Comparison of ENCODE assay signal across 19 cellular contexts in the genomic region with DNA sequence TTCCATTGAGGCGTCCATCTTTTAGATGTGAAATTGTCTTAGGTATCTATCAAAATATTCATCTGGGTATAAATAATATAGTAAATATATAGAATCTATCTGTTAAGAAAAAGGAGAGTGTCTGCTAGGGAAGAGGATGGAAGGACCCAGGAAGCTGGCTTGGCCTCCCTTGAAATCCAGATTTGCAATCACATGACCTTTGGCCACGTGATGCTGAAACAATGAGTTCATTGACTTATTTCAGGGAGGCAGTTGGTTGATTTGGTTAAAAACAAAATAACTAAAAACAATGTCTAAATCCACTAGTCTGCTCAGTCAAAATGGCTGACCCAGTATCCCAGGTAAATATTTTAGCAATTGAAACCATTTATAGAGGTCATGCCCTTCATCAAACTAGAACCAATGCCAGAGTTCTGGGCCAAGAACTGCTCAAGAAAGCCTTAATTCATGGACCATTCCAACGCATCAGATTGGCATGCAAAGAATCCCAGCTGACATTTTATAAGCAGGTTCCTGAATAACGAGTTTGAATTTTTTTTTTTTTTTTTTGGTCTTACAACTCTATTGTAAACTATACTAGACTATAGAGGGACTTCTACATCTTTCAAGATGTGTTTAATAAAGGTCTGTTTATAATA.
A peak's percentile ranks its signal among the peaks of the same experiment; 100 is the strongest.
DNase-seq lines count a peak whose midpoint lies in the region; ATAC-seq, FAIRE-seq and TF ChIP-seq lines count a peak whose summit lies in the region.
"Had no signal": no experiment of that assay in that cellular context is flagged by ENCODE, and none has a peak within 500 bp of the region (broad histone marks: within the 10 kb centered on the region; RNA-seq: fewer than 3 reads in every experiment).

No MANE protein-coding gene starts in this region.

- DNase-seq in HFFc6 (peak; percentile 12), SK-N-SH (no peak), fibroblast of lung (ENCODE audit: low read depth in 2 of 2) (peak; percentile 25 to 72), urothelium cell line (ENCODE audit: low spot score) (peak; percentile 20), endodermal cell (no peak)
- DNase-seq in activated CD4-positive, alpha-beta T cell treated with anti-CD3 and anti-CD28 coated beads for 48 hours, result no peak
- DNase-seq in activated CD8-positive, alpha-beta T cell treated with anti-CD3 and anti-CD28 coated beads, Interleukin-2, amount 10 ng/mL, durations not matched to agents 7 days and 5 days, result no peak
- DNase-seq: activated effector memory CD4-positive, alpha-beta T cell treated with Interleukin-2 at 50 U/mL for 16 hours; CD8-positive, alpha-beta T cell; NCI-H1417 treated with DMSO at 0.1 percent for 48 hours; NCI-H446; stimulated activated CD4-positive, alpha-beta T cell treated with anti-CD3 and anti-CD28 coated beads, Interleukin-4, amount 100 ng/mL, for 4 hours; transverse colon had no signal

- H3K4me2 ChIP-seq in SK-N-SH (no peak overlapping the region), fibroblast of lung (ENCODE audit: extremely low read depth, insufficient read depth, low read length) (no peak overlapping the region)

- H3K36me3 Mint-ChIP-seq in HFFc6 (ENCODE audit: low read depth) (peaks cover 9% of the 10 kb centered on the region), endodermal cell (ENCODE audit: low read depth) (peaks cover 13% of the 10 kb centered on the region)
- H3K36me3 Mint-ChIP-seq in activated CD8-positive, alpha-beta T cell treated with anti-CD3 and anti-CD28 coated beads, Interleukin-2, amount 10 ng/mL, durations not matched to agents 7 days and 5 days (ENCODE audit: low read depth), result no peaks in the 10 kb centered on the region
- H3K36me3 Mint-ChIP-seq: CD8-positive, alpha-beta T cell; stimulated activated effector memory CD8-positive, alpha-beta T cell treated with anti-CD3 and anti-CD28 coated beads, Interleukin-12 subunit alpha, Interleukin-12 subunit beta, amount 100 ng/mL, for 72 hours had no signal

- FAIRE-seq in urothelium cell line (lab: Jason Lieb, UNC), result no peak

- H3K79me2 ChIP-seq in SK-N-SH (ENCODE audit: insufficient read depth) (no peaks in the 10 kb centered on the region), fibroblast of lung (ENCODE audit: control insufficient read depth, insufficient read depth, low read length) (no peaks in the 10 kb centered on the region)

- H3F3A ChIP-seq in SK-N-SH (replicated peaks; ENCODE audit: insufficient read depth), result peaks cover 22% of the 10 kb centered on the region

- H3K4me3 ChIP-seq in SK-N-SH (ENCODE audit: low read depth in 2 of 2, low read length in 1 of 2) (no peak overlapping the region), fibroblast of lung (replicated peaks in 1 of 4; ENCODE audit: control extremely low read depth in 1 of 4, insufficient read depth in 1 of 4, low read depth in 3 of 4, low read length in 4 of 4) (no peak overlapping the region), endodermal cell (ENCODE audit: low read length) (no peak overlapping the region)
- H3K4me3 ChIP-seq: breast epithelium, lung, transverse colon had no signal

- H3K27ac Mint-ChIP-seq in HFFc6, result no peak overlapping the region
- no peak overlapping the region for H3K27ac Mint-ChIP-seq in endodermal cell
- H3K27ac Mint-ChIP-seq in activated CD8-positive, alpha-beta T cell treated with anti-CD3 and anti-CD28 coated beads, Interleukin-2, amount 10 ng/mL, durations not matched to agents 7 days and 5 days, result no peak overlapping the region
- H3K27ac Mint-ChIP-seq: CD8-positive, alpha-beta T cell; IgD-negative memory B cell; stimulated activated effector memory CD8-positive, alpha-beta T cell treated with anti-CD3 and anti-CD28 coated beads, Interleukin-12 subunit alpha, Interleukin-12 subunit beta, amount 100 ng/mL, for 72 hours had no signal

- H3K9me3 Mint-ChIP-seq in HFFc6, result no peaks in the 10 kb centered on the region
- peaks cover 61% of the 10 kb centered on the region for H3K9me3 Mint-ChIP-seq in endodermal cell
- no peaks in the 10 kb centered on the region for H3K9me3 Mint-ChIP-seq in activated CD8-positive, alpha-beta T cell treated with anti-CD3 and anti-CD28 coated beads, Interleukin-2, amount 10 ng/mL, durations not matched to agents 7 days and 5 days (ENCODE audit: insufficient read depth)
- H3K9me3 Mint-ChIP-seq: CD8-positive, alpha-beta T cell had no signal

- H2AFZ ChIP-seq in SK-N-SH (ENCODE audit: low read depth), result no peak overlapping the region
- H2AFZ ChIP-seq in fibroblast of lung (ENCODE audit: low read length), result no peak overlapping the region

- CTCF ChIA-PET in SK-N-SH (lab: Yijun Ruan, JAX), result no interaction called here
- CTCF ChIA-PET in activated CD8-positive, alpha-beta T cell treated with anti-CD3 and anti-CD28 coated beads, Interleukin-2, amount 10 ng/mL, durations not matched to agents 7 days and 5 days (lab: Charles Lee), result no interaction called here

- WGBS in SK-N-SH (ENCODE audit: low lambda C conversion rate), result 37% methylated on average over 4 of the region's 4 CpGs
- 97 to 100% methylated on average over 1 to 2 of the region's 4 CpGs for WGBS in endodermal cell (ENCODE audit: insufficient coverage in 1 of 2, insufficient read length in 1 of 2), 2 experiments

- H3K9me3 ChIP-seq in SK-N-SH (no peaks in the 10 kb centered on the region), fibroblast of lung (ENCODE audit: control insufficient read depth, insufficient read depth, low read depth, low read length) (no peaks in the 10 kb centered on the region), endodermal cell (ENCODE audit: control insufficient read depth, low read length) (no peaks in the 10 kb centered on the region)
- H3K9me3 ChIP-seq: breast epithelium, transverse colon had no signal

- no peaks in the 10 kb centered on the region for H3K9me2 ChIP-seq in SK-N-SH

- POLR2A ChIA-PET in SK-N-SH (lab: Yijun Ruan, JAX), result no interaction called here
- POLR2A ChIA-PET in activated CD8-positive, alpha-beta T cell treated with anti-CD3 and anti-CD28 coated beads, Interleukin-2, amount 10 ng/mL, durations not matched to agents 7 days and 5 days (lab: Charles Lee), result no interaction called here

- no peak for ATAC-seq in activated CD8-positive, alpha-beta T cell treated with anti-CD3 and anti-CD28 coated beads, Interleukin-2, amount 10 ng/mL, durations not matched to agents 7 days and 5 days
- ATAC-seq: CD8-positive, alpha-beta T cell; stimulated activated effector memory CD8-positive, alpha-beta T cell treated with anti-CD3 and anti-CD28 coated beads, Interleukin-12 subunit alpha, Interleukin-12 subunit beta, amount 100 ng/mL, for 72 hours had no signal

- H3K9ac ChIP-seq in SK-N-SH, result no peak overlapping the region
- no peak overlapping the region for H3K9ac ChIP-seq in fibroblast of lung (ENCODE audit: insufficient read depth, low read length)
- no peak overlapping the region for H3K9ac ChIP-seq in endodermal cell (ENCODE audit: extremely low read depth, low read length, poor library complexity, severe bottlenecking)

- H3K4me1 Mint-ChIP-seq in HFFc6 (ENCODE audit: low read depth) (peaks cover 43% of the 10 kb centered on the region), endodermal cell (no peaks in the 10 kb centered on the region)
- H3K4me1 Mint-ChIP-seq in activated CD8-positive, alpha-beta T cell treated with anti-CD3 and anti-CD28 coated beads, Interleukin-2, amount 10 ng/mL, durations not matched to agents 7 days and 5 days (ENCODE audit: low read depth), result no peaks in the 10 kb centered on the region
- H3K4me1 Mint-ChIP-seq: IgD-negative memory B cell; neural crest cell; stimulated activated effector memory CD8-positive, alpha-beta T cell treated with anti-CD3 and anti-CD28 coated beads, Interleukin-12 subunit alpha, Interleukin-12 subunit beta, amount 100 ng/mL, for 72 hours had no signal

- H3K27ac ChIP-seq in SK-N-SH (ENCODE audit: low read depth in 2 of 2, low read length in 1 of 2) (no peak overlapping the region), fibroblast of lung (ENCODE audit: insufficient read depth, low read length) (no peak overlapping the region), endodermal cell (ENCODE audit: low read depth, low read length) (no peak overlapping the region)
- H3K27ac ChIP-seq: transverse colon, VCaP had no signal

- TF ChIP-seq EP300 in SK-N-SH (IDR thresholded peaks at IDR 0.05; ENCODE audit: borderline replicate concordance in 1 of 2, low read depth in 1 of 2, low read length in 1 of 2), result no peak; a peak in 1 of 4 replicates

- H3K27me3 Mint-ChIP-seq in HFFc6 (ENCODE audit: insufficient read depth) (no peaks in the 10 kb centered on the region), endodermal cell (ENCODE audit: insufficient read depth) (peaks cover 3% of the 10 kb centered on the region)
- no peaks in the 10 kb centered on the region for H3K27me3 Mint-ChIP-seq in activated CD8-positive, alpha-beta T cell treated with anti-CD3 and anti-CD28 coated beads, Interleukin-2, amount 10 ng/mL, durations not matched to agents 7 days and 5 days (ENCODE audit: low read depth)
- H3K27me3 Mint-ChIP-seq: IgD-negative memory B cell had no signal

- H3K4me3 Mint-ChIP-seq in HFFc6 (no peak overlapping the region), endodermal cell (no peak overlapping the region)
- H3K4me3 Mint-ChIP-seq in activated CD8-positive, alpha-beta T cell treated with anti-CD3 and anti-CD28 coated beads, Interleukin-2, amount 10 ng/mL, durations not matched to agents 7 days and 5 days, result no peak overlapping the region
- H3K4me3 Mint-ChIP-seq: CD8-positive, alpha-beta T cell; IgD-negative memory B cell; neural crest cell; stimulated activated effector memory CD8-positive, alpha-beta T cell treated with anti-CD3 and anti-CD28 coated beads, Interleukin-12 subunit alpha, Interleukin-12 subunit beta, amount 100 ng/mL, for 72 hours had no signal

- H4K20me1 ChIP-seq in SK-N-SH (ENCODE audit: insufficient read depth) (no peaks in the 10 kb centered on the region), fibroblast of lung (ENCODE audit: control insufficient read depth, extremely low read depth, insufficient read depth, low read length) (no peaks in the 10 kb centered on the region)

- H3K27me3 ChIP-seq in SK-N-SH (ENCODE audit: insufficient read depth) (no peaks in the 10 kb centered on the region; the same call in 1 of the 2 replicates), fibroblast of lung (ENCODE audit: control insufficient read depth, insufficient read depth, low read length) (no peaks in the 10 kb centered on the region), endodermal cell (ENCODE audit: control insufficient read depth, insufficient read depth, low read length, poor library complexity, severe bottlenecking) (no peaks in the 10 kb centered on the region)
- H3K27me3 ChIP-seq: transverse colon had no signal

- H3K36me3 ChIP-seq in SK-N-SH (replicated peaks in 1 of 2; ENCODE audit: control insufficient read depth in 1 of 2, insufficient read depth in 2 of 2, low read length in 1 of 2) (no peaks in the 10 kb centered on the region), fibroblast of lung (ENCODE audit: control insufficient read depth, insufficient read depth, low read length) (no peaks in the 10 kb centered on the region), endodermal cell (ENCODE audit: control insufficient read depth, insufficient read depth, low read length) (no peaks in the 10 kb centered on the region)
- H3K36me3 ChIP-seq: breast epithelium, transverse colon had no signal

- no peak for TF ChIP-seq CTCF in HFFc6 (IDR thresholded peaks at IDR 0.05)
- TF ChIP-seq CTCF in SK-N-SH (IDR thresholded peaks at IDR 0.05), result no peak
- no peak for TF ChIP-seq CTCF in fibroblast of lung (conservative IDR thresholded peaks at IDR 0.05 in 1 of 2, IDR thresholded peaks at IDR 0.05 in 1 of 2; ENCODE audit: low read depth in 1 of 2, low read length in 2 of 2)
- no peak for TF ChIP-seq CTCF in endodermal cell (conservative IDR thresholded peaks at IDR 0.05)

- peaks cover 0 to 12% of the 10 kb centered on the region in 2 experiments; a peak in 2 of 4 replicates for H3K4me1 ChIP-seq in SK-N-SH (ENCODE audit: control insufficient read depth in 1 of 2, insufficient read depth in 2 of 2, low read depth in 1 of 2, low read length in 1 of 2)
- peaks cover 8% of the 10 kb centered on the region for H3K4me1 ChIP-seq in fibroblast of lung (ENCODE audit: control insufficient read depth, extremely low read depth, insufficient read depth, low read length)
- no peaks in the 10 kb centered on the region for H3K4me1 ChIP-seq in endodermal cell (ENCODE audit: control insufficient read depth, insufficient read depth, low read length)
- H3K4me1 ChIP-seq: breast epithelium, transverse colon had no signal

- TF ChIP-seq RAD21 in SK-N-SH (IDR thresholded peaks at IDR 0.05; ENCODE audit: low read length), result no peak

Comparison
In these comparisons a context has a peak if more than half of its experiments do, and no peak if none do; other contexts are left out.
1. DNase-seq: peak in HFFc6 (single experiment), fibroblast of lung (2 of 2) and urothelium cell line (single experiment); none in SK-N-SH (single experiment), endodermal cell (single experiment), activated CD4-positive, alpha-beta T cell treated with anti-CD3 and anti-CD28 coated beads for 48 hours (single experiment) and activated CD8-positive, alpha-beta T cell treated with anti-CD3 and anti-CD28 coated beads, Interleukin-2, amount 10 ng/mL, durations not matched to agents 7 days and 5 days (single experiment).